Comparison of ENCODE assay signal across 1 cellular context in the genomic region with DNA sequence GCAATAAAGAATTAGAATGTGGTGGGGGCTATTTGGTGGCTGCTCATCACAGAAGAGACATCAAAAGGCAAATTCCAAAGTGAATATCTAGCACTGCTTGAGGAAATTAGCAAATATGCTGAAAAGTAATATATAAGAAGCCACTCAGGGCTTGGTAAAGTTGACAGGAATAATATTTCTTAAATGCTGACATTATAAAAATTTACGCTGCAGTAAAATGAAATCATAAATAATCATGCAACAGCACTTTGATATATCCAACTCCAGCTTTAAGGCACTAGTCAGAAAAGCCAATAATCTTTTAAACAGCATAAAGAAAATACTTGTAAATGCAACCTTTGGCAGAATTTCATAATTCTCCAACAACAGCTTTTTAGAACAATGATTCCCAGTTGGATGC.
TF ChIP-seq lines count a peak whose summit lies in the region.

No MANE protein-coding gene starts in this region.

TF ChIP-seq in K562, 482 proteins besides CTCF, POLR2A, EP300 and RAD21 (continued from another document):
- TF ChIP-seq, protein P1, sequence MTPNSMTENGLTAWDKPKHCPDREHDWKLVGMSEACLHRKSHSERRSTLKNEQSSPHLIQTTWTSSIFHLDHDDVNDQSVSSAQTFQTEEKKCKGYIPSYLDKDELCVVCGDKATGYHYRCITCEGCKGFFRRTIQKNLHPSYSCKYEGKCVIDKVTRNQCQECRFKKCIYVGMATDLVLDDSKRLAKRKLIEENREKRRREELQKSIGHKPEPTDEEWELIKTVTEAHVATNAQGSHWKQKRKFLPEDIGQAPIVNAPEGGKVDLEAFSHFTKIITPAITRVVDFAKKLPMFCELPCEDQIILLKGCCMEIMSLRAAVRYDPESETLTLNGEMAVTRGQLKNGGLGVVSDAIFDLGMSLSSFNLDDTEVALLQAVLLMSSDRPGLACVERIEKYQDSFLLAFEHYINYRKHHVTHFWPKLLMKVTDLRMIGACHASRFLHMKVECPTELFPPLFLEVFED (CRISPR knock-in tag; conservative IDR thresholded peaks at IDR 0.05): no peak
- TF ChIP-seq, protein P2, sequence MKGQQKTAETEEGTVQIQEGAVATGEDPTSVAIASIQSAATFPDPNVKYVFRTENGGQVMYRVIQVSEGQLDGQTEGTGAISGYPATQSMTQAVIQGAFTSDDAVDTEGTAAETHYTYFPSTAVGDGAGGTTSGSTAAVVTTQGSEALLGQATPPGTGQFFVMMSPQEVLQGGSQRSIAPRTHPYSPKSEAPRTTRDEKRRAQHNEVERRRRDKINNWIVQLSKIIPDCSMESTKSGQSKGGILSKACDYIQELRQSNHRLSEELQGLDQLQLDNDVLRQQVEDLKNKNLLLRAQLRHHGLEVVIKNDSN (CRISPR knock-in tag; IDR thresholded peaks at IDR 0.05): no peak
